In genomic region chr16:87952751-87953150, GRCh38 we compare ENCODE assay signal across 10 cellular contexts. TPM values are rescaled to one million over a fixed set of nuclear protein-coding genes. Genes with fewer than 3 reads are reported as not detected.
A peak's percentile ranks its signal among the peaks of the same experiment; 100 is the strongest.
DNase-seq lines count a peak whose midpoint lies in the region; ATAC-seq and TF ChIP-seq lines count a peak whose summit lies in the region.
"Had no signal": no experiment of that assay in that cellular context is flagged by ENCODE, and none has a peak within 500 bp of the region (broad histone marks: within the 10 kb centered on the region; RNA-seq: fewer than 3 reads in every experiment).

No MANE protein-coding gene starts in this region.

- H3K27ac Mint-ChIP-seq in CD4-positive, alpha-beta T cell: peak overlapping the region; percentile 99
- peak overlapping the region; percentile 97 for H3K27ac Mint-ChIP-seq in dendritic cell treated with granulocyte-macrophage colony-stimulating factor and Interleukin-4, amounts not matched to agents 40 ng/mL and 50 ng/mL, for 4 days
- H3K27ac Mint-ChIP-seq in neural crest cell (ENCODE audit: unreplicated experiment): no peak overlapping the region

- TF ChIP-seq CTCF in CD4-positive, alpha-beta T cell (IDR thresholded peaks at IDR 0.05): no peak
- TF ChIP-seq CTCF in NB4 (IDR thresholded peaks at IDR 0.05; ENCODE audit: low read depth, low read length) (no peak), neural crest cell (conservative IDR thresholded peaks at IDR 0.05) (no peak)

- intact Hi-C loops in CD4-positive, alpha-beta T cell (cut with DNase I, micrococcal nuclease): loop anchor here (5.0 to 10.0 kb wide), 9 partner anchors 175 to 1398 kb away; partner anchors contain the start of genes MAP1LC3B (in 1 of the 2), MTHFSD (in 1 of the 2), ZCCHC14 (in 1 of the 2) and ZFPM1 (in 1 of the 2)
- intact Hi-C loops in dendritic cell treated with granulocyte-macrophage colony-stimulating factor and Interleukin-4, amounts not matched to agents 40 ng/mL and 50 ng/mL, for 4 days (cut with micrococcal nuclease): no loop called here

- H3K27me3 Mint-ChIP-seq in CD4-positive, alpha-beta T cell: no peaks in the 10 kb centered on the region
- no peaks in the 10 kb centered on the region for H3K27me3 Mint-ChIP-seq in dendritic cell treated with granulocyte-macrophage colony-stimulating factor and Interleukin-4, amounts not matched to agents 40 ng/mL and 50 ng/mL, for 4 days
- H3K27me3 Mint-ChIP-seq in neural crest cell (ENCODE audit: low read depth): no peaks in the 10 kb centered on the region

- H3K9me3 Mint-ChIP-seq in CD4-positive, alpha-beta T cell: no peaks in the 10 kb centered on the region
- no peaks in the 10 kb centered on the region for H3K9me3 Mint-ChIP-seq in dendritic cell treated with granulocyte-macrophage colony-stimulating factor and Interleukin-4, amounts not matched to agents 40 ng/mL and 50 ng/mL, for 4 days
- no peaks in the 10 kb centered on the region for H3K9me3 Mint-ChIP-seq in neural crest cell

- H3K27ac ChIP-seq in CD4-positive, alpha-beta T cell (ENCODE audit: low read depth, low read length): no peak overlapping the region

- H3K4me3 Mint-ChIP-seq in CD4-positive, alpha-beta T cell: peak overlapping the region; percentile 88
- peak overlapping the region; percentile 78 for H3K4me3 Mint-ChIP-seq in dendritic cell treated with granulocyte-macrophage colony-stimulating factor and Interleukin-4, amounts not matched to agents 40 ng/mL and 50 ng/mL, for 4 days
- H3K4me3 Mint-ChIP-seq in neural crest cell: peak overlapping the region; percentile 96

- DNase-seq in CD4-positive, alpha-beta T cell: no peak
- no peak for DNase-seq in NB4 (ENCODE audit: low read depth)
- DNase-seq in neural crest cell (ENCODE audit: low read depth, low spot score): no peak
- DNase-seq in HCEC 1CT: no peak
- DNase-seq in H4 (ENCODE audit: low spot score): no peak
- no peak for DNase-seq in NCI-H2029 (lab: John Stamatoyannopoulos, UW)
- DNase-seq: amygdala, NCI-H69 had no signal

- POLR2A ChIA-PET in CD4-positive, alpha-beta T cell (lab: Charles Lee): interaction anchor here (2.0 kb wide), 1 partner anchor 14 kb away, joined by 8 read pairs; no protein-coding TSS in a partner anchor

- CTCF ChIA-PET in CD4-positive, alpha-beta T cell (lab: Charles Lee): no interaction called here

- no peaks in the 10 kb centered on the region for H3K9me3 ChIP-seq in CD4-positive, alpha-beta T cell (ENCODE audit: control insufficient read depth, low read length)

- H3K4me3 ChIP-seq in NB4 (ENCODE audit: low read depth, low read length): peak overlapping the region; percentile 94

- peaks cover 48% of the 10 kb centered on the region for H3K36me3 Mint-ChIP-seq in CD4-positive, alpha-beta T cell (ENCODE audit: low read depth)
- H3K36me3 Mint-ChIP-seq in dendritic cell treated with granulocyte-macrophage colony-stimulating factor and Interleukin-4, amounts not matched to agents 40 ng/mL and 50 ng/mL, for 4 days (ENCODE audit: low read depth): peaks cover 38% of the 10 kb centered on the region
- peaks cover 7% of the 10 kb centered on the region for H3K36me3 Mint-ChIP-seq in neural crest cell (ENCODE audit: low read depth)

- H3K4me1 Mint-ChIP-seq in CD4-positive, alpha-beta T cell (ENCODE audit: low read depth): peaks cover 60% of the 10 kb centered on the region
- H3K4me1 Mint-ChIP-seq in dendritic cell treated with granulocyte-macrophage colony-stimulating factor and Interleukin-4, amounts not matched to agents 40 ng/mL and 50 ng/mL, for 4 days (ENCODE audit: low read depth): peaks cover 74% of the 10 kb centered on the region
- peaks cover 46% of the 10 kb centered on the region for H3K4me1 Mint-ChIP-seq in neural crest cell

- TF ChIP-seq POLR2A in NB4 (IDR thresholded peaks at IDR 0.05; ENCODE audit: extremely low read depth, insufficient read length): no peak

- H3K27me3 ChIP-seq in CD4-positive, alpha-beta T cell (ENCODE audit: control insufficient read depth, insufficient read depth, low read length): no peaks in the 10 kb centered on the region

- ATAC-seq in CD4-positive, alpha-beta T cell (ENCODE audit: poor library complexity): no peak
- no peak for ATAC-seq in HG02763 (IDR thresholded peaks at IDR 0.05; ENCODE audit: unreplicated experiment)

RNA-seq across cellular contexts. Expression of gene BANP, which starts 1.5 kb away (rescaled TPM):
- total RNA-seq in CD4-positive, alpha-beta T cell: 10 to 100 TPM; 57.5 to 58.6 TPM
- 34.0 and 39.1 TPM in 2 replicates for total RNA-seq in neural crest cell
- total RNA-seq in H4 (2014; rRNA removed; shearing (Covaris generic)): 14.1 and 15.6 TPM in 2 replicates

RNA-seq across cellular contexts. Expression of gene CA5A, which starts 16.4 kb away (rescaled TPM):
- not detected for total RNA-seq in CD4-positive, alpha-beta T cell
- total RNA-seq in neural crest cell: not detected in 2 replicates
- not detected in 2 replicates for total RNA-seq in H4 (2014; rRNA removed; shearing (Covaris generic))
